In genomic region chr22:26483439-26484359, GRCh38 we compare ENCODE assay signal across 8 cellular contexts. TPM values are rescaled to one million over a fixed set of nuclear protein-coding genes. Genes with fewer than 3 reads are reported as not detected.
A peak's percentile ranks its signal among the peaks of the same experiment; 100 is the strongest.
DNase-seq lines count a peak whose midpoint lies in the region; ATAC-seq, FAIRE-seq and TF ChIP-seq lines count a peak whose summit lies in the region.

Gene HPS4, minus strand, starts transcription at chr22:26483783. Its CDS starts 2,021 bp downstream, at chr22:26481762.
Gene SRRD, plus strand, starts transcription at chr22:26483877. Its CDS starts 14 bp downstream, at chr22:26483891.

- no peaks in the 10 kb centered on the region for H3K9me3 Mint-ChIP-seq in activated naive CD8-positive, alpha-beta T cell (ENCODE audit: low read depth)

- FAIRE-seq in pancreas (lab: Jason Lieb, UNC), result no peak

- intact Hi-C loops in Right ventricle myocardium inferior (cut with DNase I), result loop anchor here (5.0 kb wide), 1 partner anchor 109 kb away; the partner anchor contains the start of gene TPST2
- intact Hi-C loops in pancreas (cut with DNase I), result loop anchor here in 1 of 3 donors (10.0 kb wide), 1 partner anchor 171 kb away; the partner anchor contains the start of gene MIAT
- intact Hi-C loops in thyroid gland (cut with DNase I), result loop anchor here (10.0 kb wide), 2 partner anchors 61 to 101 kb away; no protein-coding TSS in a partner anchor

- H3K27me3 ChIP-seq in pancreas, result no peaks in the 10 kb centered on the region
- no peaks in the 10 kb centered on the region for H3K27me3 ChIP-seq in thyroid gland

- H3K27me3 Mint-ChIP-seq in activated naive CD8-positive, alpha-beta T cell, result no peaks in the 10 kb centered on the region

- peaks cover 13% of the 10 kb centered on the region for H3K36me3 Mint-ChIP-seq in activated naive CD8-positive, alpha-beta T cell

- peaks cover 15 to 42% (median 17%) of the 10 kb centered on the region in 3 donors for H3K4me1 ChIP-seq in pancreas
- peaks cover 20 to 83% of the 10 kb centered on the region in 2 donors for H3K4me1 ChIP-seq in thyroid gland

- H3K4me3 ChIP-seq in pancreas (peak within 1 kb of the TSS; percentile 80 to 99 (median 90)), thyroid gland (replicated peaks in 1 of 3) (peak within 1 kb of the TSS; percentile 21 to 92 (median 74))

- H3K4me1 Mint-ChIP-seq in activated naive CD8-positive, alpha-beta T cell (ENCODE audit: low read depth), result peaks cover 66% of the 10 kb centered on the region

- TF ChIP-seq CTCF in pancreas (IDR thresholded peaks at IDR 0.05) (no peak), thyroid gland (IDR thresholded peaks at IDR 0.05) (peak in 1 of 6 experiments; percentile 18)

- peak within 1 kb of the TSS; percentile 96 for H3K27ac Mint-ChIP-seq in activated naive CD8-positive, alpha-beta T cell

- H3K9me3 ChIP-seq in pancreas (no peaks in the 10 kb centered on the region), thyroid gland (no peaks in the 10 kb centered on the region)

- peak; percentile 76 for DNase-seq in GM04504 (ENCODE audit: low read depth)
- DNase-seq in NCI-H1048 (lab: John Stamatoyannopoulos, UW), result peak; percentile 66
- DNase-seq in SKM-1 treated with dmso at 0.1 percent for 144 hours (lab: John Stamatoyannopoulos, UW; ENCODE audit: unreplicated experiment), result peak; percentile 78
- peak; percentile 96 for DNase-seq in Right ventricle myocardium inferior (ENCODE audit: missing footprints)
- DNase-seq in pancreas, result peak; percentile 89 to 99 (median 94)
- peak; percentile 89 to 90 for DNase-seq in thyroid gland

- H3K36me3 ChIP-seq in pancreas (peaks cover 0 to 9% (median 0%) of the 10 kb centered on the region in 3 donors), thyroid gland (peaks cover 4% of the 10 kb centered on the region in 2 donors)

- WGBS in pancreas, 2 donors, result 1% methylated on average over 78 to 85 of the region's 85 CpGs
- WGBS in thyroid gland, 2 donors, result 1 to 3% methylated on average over 17 to 30 of the region's 85 CpGs

- ATAC-seq in HG02571 (IDR thresholded peaks at IDR 0.05; ENCODE audit: unreplicated experiment) (peak; percentile 68), Right ventricle myocardium inferior (peak; percentile 92), pancreas (peak; percentile 90 to 98 (median 94))

- peak within 1 kb of the TSS; percentile 99 for H3K4me3 Mint-ChIP-seq in activated naive CD8-positive, alpha-beta T cell

- TF ChIP-seq POLR2A in thyroid gland (IDR thresholded peaks at IDR 0.05), result peak; percentile 8 to 89

- peak within 1 kb of the TSS; percentile 86 to 97 (median 94) for H3K27ac ChIP-seq in pancreas
- H3K27ac ChIP-seq in thyroid gland, result peak within 1 kb of the TSS; percentile 85 to 91 (median 90)

RNA-seq across cellular contexts. Expression of gene HPS4, which starts in this region (rescaled TPM):
- total RNA-seq in Right ventricle myocardium inferior (8.5 TPM), pancreas (10 to 100 TPM; 14.4 to 24.7 (median 19.6) TPM), thyroid gland (10 to 100 TPM; 27.4 to 51.8 (median 39.1) TPM)
- polyA plus RNA-seq in pancreas, result 10 to 100 TPM; 20.5 to 29.5 TPM

RNA-seq across cellular contexts. Expression of gene SRRD, which starts in this region (rescaled TPM):
- 20.9 TPM for total RNA-seq in Right ventricle myocardium inferior
- 10 to 100 TPM in 4 of 6 donors, 1 to 10 TPM in 2; 9.5 to 13.6 (median 10.8) TPM for total RNA-seq in pancreas
- 10 to 100 TPM in 1 of 2 donors, 1 to 10 TPM in 1; 6.3 to 11.2 TPM for polyA plus RNA-seq in pancreas
- total RNA-seq in thyroid gland, result 10 to 100 TPM; 17.9 to 37.4 (median 26.2) TPM

Comparison
In these comparisons a context has a peak if more than half of its experiments do, and no peak if none do; other contexts are left out.
1. Peak in every context shown above with its lines: DNase-seq, ATAC-seq, H3K4me3 ChIP-seq and H3K27ac ChIP-seq.